11 cellular contexts compared by ENCODE assay signal in the genomic region with DNA sequence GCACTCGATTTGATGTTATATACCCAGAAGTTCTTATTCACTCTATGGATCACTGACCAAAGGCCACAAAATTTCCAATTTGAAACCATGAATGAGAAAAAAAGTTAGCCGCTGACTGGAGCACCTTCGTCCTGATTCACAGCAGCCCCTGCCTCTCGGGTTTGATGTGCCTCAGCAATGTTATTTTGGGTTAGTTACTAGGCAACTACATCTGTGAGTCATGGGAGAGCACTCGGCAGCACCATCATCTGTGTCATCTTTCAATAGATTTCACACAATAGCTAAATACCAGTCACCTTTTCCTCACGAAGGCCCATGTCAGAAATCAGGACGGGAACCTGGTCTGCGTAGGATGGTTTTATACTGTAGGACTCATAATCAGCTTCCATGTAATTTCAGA.
A peak's percentile ranks its signal among the peaks of the same experiment; 100 is the strongest.
DNase-seq lines count a peak whose midpoint lies in the region; ATAC-seq and TF ChIP-seq lines count a peak whose summit lies in the region.
"Had no signal": no experiment of that assay in that cellular context is flagged by ENCODE, and none has a peak within 500 bp of the region (broad histone marks: within the 10 kb centered on the region; RNA-seq: fewer than 3 reads in every experiment).

No MANE protein-coding gene starts in this region.

- no peaks in the 10 kb centered on the region for H3K36me3 ChIP-seq in RWPE2 (ENCODE audit: low read depth)
- H3K36me3 ChIP-seq: cardiac muscle cell, WERI-Rb-1 had no signal

- TF ChIP-seq POLR2A in GM18505 (IDR thresholded peaks at IDR 0.05; ENCODE audit: borderline replicate concordance, extremely low read depth, insufficient read depth, insufficient read length) = no peak

- TF ChIP-seq CTCF in RWPE2 (IDR thresholded peaks at IDR 0.05; ENCODE audit: poor library complexity, severe bottlenecking) = no peak
- no peak for TF ChIP-seq CTCF in GM20000 (IDR thresholded peaks at IDR 0.05; ENCODE audit: extremely low read depth, missing control alignments)

- no peak overlapping the region for H3K27ac ChIP-seq in RWPE2 (ENCODE audit: poor library complexity, severe bottlenecking)
- H3K27ac ChIP-seq: cardiac muscle cell, WERI-Rb-1 had no signal

- DNase-seq in COLO668 (lab: John Stamatoyannopoulos, UW; ENCODE audit: unreplicated experiment) (peak; percentile 33), RWPE2 (ENCODE audit: low spot score) (no peak), iPS-NIHi11 (ENCODE audit: low spot score) (peak; percentile 38), dedifferentiated amniotic fluid mesenchymal stem cell (ENCODE audit: extremely low spot score) (no peak), GM20000 (ENCODE audit: low spot score) (no peak)
- DNase-seq: activated T-cell treated with anti-CD3 and anti-CD28 coated beads, Interleukin-2, amount 50 U/mL, for 1 hour; WERI-Rb-1 had no signal

- H3K4me1 ChIP-seq in RWPE2 (ENCODE audit: insufficient read depth, poor library complexity, severe bottlenecking) = no peaks in the 10 kb centered on the region

- H3K27me3 ChIP-seq in RWPE2 (ENCODE audit: insufficient read depth, poor library complexity, severe bottlenecking) = no peaks in the 10 kb centered on the region
- H3K27me3 ChIP-seq: cardiac muscle cell had no signal

- H3K4me3 ChIP-seq in RWPE2 (ENCODE audit: severe bottlenecking) = no peak overlapping the region
- H3K4me3 ChIP-seq: cardiac muscle cell had no signal

- ATAC-seq in HG03432 (IDR thresholded peaks at IDR 0.05; ENCODE audit: unreplicated experiment) (peak; percentile 53), RWPE2 (ENCODE audit: low read depth) (peak; percentile 49; the same call in 2 of the 3 replicates), GM18505 (IDR thresholded peaks at IDR 0.05; ENCODE audit: unreplicated experiment) (no peak), HG03520 (IDR thresholded peaks at IDR 0.05; ENCODE audit: unreplicated experiment) (no peak)

- no peaks in the 10 kb centered on the region for H3K9me3 ChIP-seq in RWPE2 (ENCODE audit: severe bottlenecking)

Comparison
In these comparisons a context has a peak if more than half of its experiments do, and no peak if none do; other contexts are left out.
1. DNase-seq: peak in COLO668 (single experiment) and iPS-NIHi11 (single experiment); none in RWPE2 (single experiment), dedifferentiated amniotic fluid mesenchymal stem cell (single experiment) and GM20000 (single experiment).
2. ATAC-seq: peak in HG03432 (single experiment) and RWPE2 (single experiment); none in GM18505 (single experiment) and HG03520 (single experiment).